1 cellular context compared by ENCODE assay signal in the genomic region with DNA sequence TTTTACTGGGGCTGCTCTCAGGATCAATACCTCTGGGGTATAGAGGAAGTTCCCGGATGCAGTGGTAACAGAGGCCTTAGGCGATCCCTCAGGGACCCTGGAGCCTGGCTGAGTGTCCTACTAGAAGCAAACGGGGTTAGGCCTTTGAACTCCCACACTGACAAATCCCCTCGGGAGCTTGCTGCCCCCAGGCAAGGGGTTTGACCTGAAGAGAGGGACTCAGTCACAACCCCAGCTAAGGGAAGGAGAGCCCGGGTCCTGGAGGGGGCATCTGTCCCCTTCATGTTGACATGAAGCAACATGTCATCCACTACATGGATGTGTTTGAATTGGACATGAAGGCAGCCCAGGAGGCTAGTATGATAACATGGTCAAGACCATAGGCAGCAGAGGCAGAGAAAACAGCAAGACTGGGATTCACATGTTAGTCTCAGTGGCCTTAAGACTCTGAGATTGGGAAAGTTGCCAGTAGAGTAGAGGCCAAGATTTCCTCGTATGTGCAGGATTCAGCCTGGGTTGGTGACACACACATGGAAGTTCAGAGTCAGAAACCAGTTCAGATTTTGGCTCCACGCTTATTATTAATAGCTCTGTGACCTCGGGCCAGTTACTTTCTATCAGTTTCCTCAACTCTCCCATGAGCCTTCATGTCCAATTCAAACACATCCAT.
TF ChIP-seq lines count a peak whose summit lies in the region.

No MANE protein-coding gene starts in this region.

TF ChIP-seq in WTC11, 78 proteins besides CTCF, POLR2A, EP300 and RAD21 (continued from another document):
- TF ChIP-seq, protein P1, sequence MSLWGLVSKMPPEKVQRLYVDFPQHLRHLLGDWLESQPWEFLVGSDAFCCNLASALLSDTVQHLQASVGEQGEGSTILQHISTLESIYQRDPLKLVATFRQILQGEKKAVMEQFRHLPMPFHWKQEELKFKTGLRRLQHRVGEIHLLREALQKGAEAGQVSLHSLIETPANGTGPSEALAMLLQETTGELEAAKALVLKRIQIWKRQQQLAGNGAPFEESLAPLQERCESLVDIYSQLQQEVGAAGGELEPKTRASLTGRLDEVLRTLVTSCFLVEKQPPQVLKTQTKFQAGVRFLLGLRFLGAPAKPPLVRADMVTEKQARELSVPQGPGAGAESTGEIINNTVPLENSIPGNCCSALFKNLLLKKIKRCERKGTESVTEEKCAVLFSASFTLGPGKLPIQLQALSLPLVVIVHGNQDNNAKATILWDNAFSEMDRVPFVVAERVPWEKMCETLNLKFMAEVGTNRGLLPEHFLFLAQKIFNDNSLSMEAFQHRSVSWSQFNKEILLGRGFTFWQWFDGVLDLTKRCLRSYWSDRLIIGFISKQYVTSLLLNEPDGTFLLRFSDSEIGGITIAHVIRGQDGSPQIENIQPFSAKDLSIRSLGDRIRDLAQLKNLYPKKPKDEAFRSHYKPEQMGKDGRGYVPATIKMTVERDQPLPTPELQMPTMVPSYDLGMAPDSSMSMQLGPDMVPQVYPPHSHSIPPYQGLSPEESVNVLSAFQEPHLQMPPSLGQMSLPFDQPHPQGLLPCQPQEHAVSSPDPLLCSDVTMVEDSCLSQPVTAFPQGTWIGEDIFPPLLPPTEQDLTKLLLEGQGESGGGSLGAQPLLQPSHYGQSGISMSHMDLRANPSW (CRISPR knock-in tag; conservative IDR thresholded peaks at IDR 0.05; ENCODE audit: low read depth): no peak
- TF ChIP-seq, protein P2, sequence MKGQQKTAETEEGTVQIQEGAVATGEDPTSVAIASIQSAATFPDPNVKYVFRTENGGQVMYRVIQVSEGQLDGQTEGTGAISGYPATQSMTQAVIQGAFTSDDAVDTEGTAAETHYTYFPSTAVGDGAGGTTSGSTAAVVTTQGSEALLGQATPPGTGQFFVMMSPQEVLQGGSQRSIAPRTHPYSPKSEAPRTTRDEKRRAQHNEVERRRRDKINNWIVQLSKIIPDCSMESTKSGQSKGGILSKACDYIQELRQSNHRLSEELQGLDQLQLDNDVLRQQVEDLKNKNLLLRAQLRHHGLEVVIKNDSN (CRISPR knock-in tag; IDR thresholded peaks at IDR 0.05): no peak
- TF ChIP-seq, protein P3, sequence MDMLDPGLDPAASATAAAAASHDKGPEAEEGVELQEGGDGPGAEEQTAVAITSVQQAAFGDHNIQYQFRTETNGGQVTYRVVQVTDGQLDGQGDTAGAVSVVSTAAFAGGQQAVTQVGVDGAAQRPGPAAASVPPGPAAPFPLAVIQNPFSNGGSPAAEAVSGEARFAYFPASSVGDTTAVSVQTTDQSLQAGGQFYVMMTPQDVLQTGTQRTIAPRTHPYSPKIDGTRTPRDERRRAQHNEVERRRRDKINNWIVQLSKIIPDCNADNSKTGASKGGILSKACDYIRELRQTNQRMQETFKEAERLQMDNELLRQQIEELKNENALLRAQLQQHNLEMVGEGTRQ (CRISPR knock-in tag; IDR thresholded peaks at IDR 0.05): no peak
- TF ChIP-seq, protein P4, sequence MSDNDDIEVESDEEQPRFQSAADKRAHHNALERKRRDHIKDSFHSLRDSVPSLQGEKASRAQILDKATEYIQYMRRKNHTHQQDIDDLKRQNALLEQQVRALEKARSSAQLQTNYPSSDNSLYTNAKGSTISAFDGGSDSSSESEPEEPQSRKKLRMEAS (CRISPR knock-in tag; IDR thresholded peaks at IDR 0.05): no peak
- no peak for TF ChIP-seq TP53 (CRISPR knock-in tag; IDR thresholded peaks at IDR 0.05)
- no peak for TF ChIP-seq FOXK1 (CRISPR knock-in tag; IDR thresholded peaks at IDR 0.05)
- no peak for TF ChIP-seq NR1H2 (CRISPR knock-in tag; IDR thresholded peaks at IDR 0.05)
- TF ChIP-seq FOXP1 (CRISPR knock-in tag; IDR thresholded peaks at IDR 0.05; ENCODE audit: borderline replicate concordance): no peak
- TF ChIP-seq, protein P5, sequence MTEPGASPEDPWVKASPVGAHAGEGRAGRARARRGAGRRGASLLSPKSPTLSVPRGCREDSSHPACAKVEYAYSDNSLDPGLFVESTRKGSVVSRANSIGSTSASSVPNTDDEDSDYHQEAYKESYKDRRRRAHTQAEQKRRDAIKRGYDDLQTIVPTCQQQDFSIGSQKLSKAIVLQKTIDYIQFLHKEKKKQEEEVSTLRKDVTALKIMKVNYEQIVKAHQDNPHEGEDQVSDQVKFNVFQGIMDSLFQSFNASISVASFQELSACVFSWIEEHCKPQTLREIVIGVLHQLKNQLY (CRISPR knock-in tag; IDR thresholded peaks at IDR 0.05): no peak
- TF ChIP-seq, protein P6, sequence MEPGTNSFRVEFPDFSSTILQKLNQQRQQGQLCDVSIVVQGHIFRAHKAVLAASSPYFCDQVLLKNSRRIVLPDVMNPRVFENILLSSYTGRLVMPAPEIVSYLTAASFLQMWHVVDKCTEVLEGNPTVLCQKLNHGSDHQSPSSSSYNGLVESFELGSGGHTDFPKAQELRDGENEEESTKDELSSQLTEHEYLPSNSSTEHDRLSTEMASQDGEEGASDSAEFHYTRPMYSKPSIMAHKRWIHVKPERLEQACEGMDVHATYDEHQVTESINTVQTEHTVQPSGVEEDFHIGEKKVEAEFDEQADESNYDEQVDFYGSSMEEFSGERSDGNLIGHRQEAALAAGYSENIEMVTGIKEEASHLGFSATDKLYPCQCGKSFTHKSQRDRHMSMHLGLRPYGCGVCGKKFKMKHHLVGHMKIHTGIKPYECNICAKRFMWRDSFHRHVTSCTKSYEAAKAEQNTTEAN (CRISPR knock-in tag; IDR thresholded peaks at IDR 0.05): no peak
- TF ChIP-seq HMGA2 (CRISPR knock-in tag; IDR thresholded peaks at IDR 0.05): no peak
